In genomic region chr17:67374329-67375053, GRCh38 we compare ENCODE assay signal across 8 cellular contexts. TPM values are rescaled to one million over a fixed set of nuclear protein-coding genes. Genes with fewer than 3 reads are reported as not detected.
DNase-seq lines count a peak whose midpoint lies in the region; ATAC-seq and FAIRE-seq lines count a peak whose summit lies in the region.

No MANE protein-coding gene starts in this region.

- peak overlapping the region; percentile 9 for H3K27ac Mint-ChIP-seq in central memory CD8-positive, alpha-beta T cell (ENCODE audit: low read depth)

- peak; percentile 88 for FAIRE-seq in G401.6 (lab: Jason Lieb, UNC)

- peaks cover 21% of the 10 kb centered on the region for H3K4me1 Mint-ChIP-seq in central memory CD8-positive, alpha-beta T cell

- H3K27me3 Mint-ChIP-seq in central memory CD8-positive, alpha-beta T cell: no peaks in the 10 kb centered on the region

- ATAC-seq in HG03280 (IDR thresholded peaks at IDR 0.05; ENCODE audit: unreplicated experiment) (peak; percentile 36), left lobe of liver (peak; percentile 35), HG02759 (IDR thresholded peaks at IDR 0.05; ENCODE audit: unreplicated experiment) (no peak)
- peak; percentile 37 for ATAC-seq in central memory CD8-positive, alpha-beta T cell (replicated peaks; ENCODE audit: extremely low read depth, poor library complexity, severe bottlenecking)

- H3K9me3 Mint-ChIP-seq in central memory CD8-positive, alpha-beta T cell: no peaks in the 10 kb centered on the region

- H3K36me3 Mint-ChIP-seq in central memory CD8-positive, alpha-beta T cell (ENCODE audit: insufficient read depth): peaks cover 16% of the 10 kb centered on the region

- H3K4me3 Mint-ChIP-seq in central memory CD8-positive, alpha-beta T cell: peak overlapping the region; percentile 24

- peak; percentile 79 to 93 for DNase-seq in NCI-H526 (lab: John Stamatoyannopoulos, UW)
- DNase-seq in activated CD4-positive, alpha-beta T cell treated with anti-CD3 and anti-CD28 coated beads for 24 hours (ENCODE audit: low read depth in 2 of 2): peak; percentile 79 to 82
- peak; percentile 77 to 80 for DNase-seq in central memory CD8-positive, alpha-beta T cell (ENCODE audit: low spot score in 2 of 2)
- peak; percentile 82 for DNase-seq in left lobe of liver (ENCODE audit: low spot score)
- peak; percentile 91 for DNase-seq in stimulated activated CD4-positive, alpha-beta T cell treated with anti-CD3 and anti-CD28 coated beads, Interleukin-4, amount 100 ng/mL, for 24 hours

RNA-seq across cellular contexts. Expression of gene PITPNC1, which starts 2.6 kb away (rescaled TPM):
- total RNA-seq in left lobe of liver: 13.1 TPM

RNA-seq across cellular contexts. Expression of gene PSMD12, which starts 8.1 kb away (rescaled TPM):
- total RNA-seq in left lobe of liver: 28.1 TPM
